In the genomic region with DNA sequence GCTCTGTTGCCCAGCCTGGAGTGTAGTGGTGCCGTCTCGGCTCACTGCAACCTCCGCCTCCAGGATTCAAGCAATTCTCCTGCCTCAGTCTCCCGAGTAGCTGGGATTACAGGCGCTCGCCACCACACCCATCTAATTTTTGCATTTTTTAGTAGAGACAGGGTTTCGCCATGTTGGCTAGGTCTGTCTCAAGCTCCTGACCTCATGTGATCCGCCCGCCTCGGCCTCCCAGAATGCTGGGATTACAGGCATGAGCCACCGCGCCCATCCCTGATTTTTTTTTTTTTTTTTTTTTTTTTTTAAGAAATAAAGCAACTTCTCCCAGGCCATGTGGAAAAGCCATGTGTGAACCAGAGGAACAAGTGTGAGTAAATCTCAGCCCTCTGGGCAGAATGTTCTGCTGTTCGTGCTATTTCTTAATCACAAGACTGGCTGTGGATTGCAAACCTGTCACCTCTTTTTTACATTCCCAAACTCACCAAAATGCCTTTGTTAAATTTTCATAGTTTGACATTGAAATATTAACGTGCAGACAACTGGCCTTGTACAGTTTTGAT, we compare ENCODE assay signal across 20 cellular contexts.
"Had no signal": no experiment of that assay in that cellular context is flagged by ENCODE, and none has a peak within 500 bp of the region (broad histone marks: within the 10 kb centered on the region; RNA-seq: fewer than 3 reads in every experiment).

No MANE protein-coding gene starts in this region.

- H3K9me3 ChIP-seq: gastrocnemius medialis, sigmoid colon, testis, upper lobe of left lung, uterus had no signal

- H3K27ac ChIP-seq: coronary artery, epithelial cell of prostate, esophagus squamous epithelium, gastrocnemius medialis, neural progenitor cell, parathyroid adenoma, sigmoid colon, testis, tibial artery, upper lobe of left lung, uterus had no signal

- H3K4me3 ChIP-seq: coronary artery, esophagus squamous epithelium, gastrocnemius medialis, neural progenitor cell, sigmoid colon, testis, tibial artery, upper lobe of left lung, uterus had no signal

- ATAC-seq: effector memory CD8-positive, alpha-beta T cell; gastrocnemius medialis; naive thymus-derived CD4-positive, alpha-beta T cell; right cardiac atrium; stimulated activated memory B cell treated with anti-CD40 and anti-IgM and Interleukin-4, amounts not matched to agents 10 μg/mL and 1 μg/mL and 100 μg/mL, for 72 hours; stimulated activated naive CD8-positive, alpha-beta T cell treated with anti-CD3 and anti-CD28 coated beads, Interleukin-15, Interleukin-2, amounts not matched to agents 100 U/mL and 50 U/mL, for 24 hours had no signal

- H3K4me1 ChIP-seq: gastrocnemius medialis, parathyroid adenoma, testis, upper lobe of left lung, uterus had no signal

- H3K27me3 ChIP-seq: gastrocnemius medialis, sigmoid colon, testis, upper lobe of left lung, uterus had no signal

- DNase-seq: effector memory CD8-positive, alpha-beta T cell; esophagus squamous epithelium; gastrocnemius medialis; mesendoderm; midbrain; naive thymus-derived CD4-positive, alpha-beta T cell; right cardiac atrium; sigmoid colon; stimulated activated CD4-positive, alpha-beta T cell treated with anti-CD3 and anti-CD28 coated beads, Interleukin-4, amount 100 ng/mL, for 4 hours; stimulated activated naive CD8-positive, alpha-beta T cell treated with anti-CD3 and anti-CD28 coated beads, Interleukin-15, Interleukin-2, amounts not matched to agents 100 U/mL and 50 U/mL, for 24 hours; substantia nigra; testis; uterus had no signal

- H3K36me3 ChIP-seq: esophagus squamous epithelium, gastrocnemius medialis, neural progenitor cell, sigmoid colon, tibial artery, upper lobe of left lung, uterus had no signal
